19 cellular contexts compared by ENCODE assay signal in genomic region chr7:155192961-155193640, GRCh38.
"Had no signal": no experiment of that assay in that cellular context is flagged by ENCODE, and none has a peak within 500 bp of the region (broad histone marks: within the 10 kb centered on the region; RNA-seq: fewer than 3 reads in every experiment).

No MANE protein-coding gene starts in this region.

- H3K4me3 Mint-ChIP-seq: activated CD4-positive, alpha-beta T cell treated with anti-CD3 and anti-CD28 coated beads, Interleukin-2, amount 10 ng/mL, durations not matched to agents 7 days and 5 days; immature natural killer cell; memory B cell; naive thymus-derived CD4-positive, alpha-beta T cell; stimulated activated memory B cell treated with anti-CD40 and anti-IgM and Interleukin-4, amounts not matched to agents 10 μg/mL and 1 μg/mL and 100 μg/mL, for 72 hours had no signal

- H3K4me1 ChIP-seq: adrenal gland, breast epithelium, testis had no signal

- H3K4me2 ChIP-seq: smooth muscle cell had no signal

- H3K27me3 Mint-ChIP-seq: activated CD4-positive, alpha-beta T cell treated with anti-CD3 and anti-CD28 coated beads, Interleukin-2, amount 10 ng/mL, durations not matched to agents 7 days and 5 days had no signal

- H3K36me3 Mint-ChIP-seq: memory B cell had no signal

- H3K36me3 ChIP-seq: adrenal gland, breast epithelium, esophagus muscularis mucosa, heart right ventricle, right lobe of liver, upper lobe of left lung had no signal

- H3K79me2 ChIP-seq: parathyroid adenoma had no signal

- H3K27ac Mint-ChIP-seq: activated CD4-positive, alpha-beta T cell treated with anti-CD3 and anti-CD28 coated beads, Interleukin-2, amount 10 ng/mL, durations not matched to agents 7 days and 5 days; activated naive CD4-positive, alpha-beta T cell treated with anti-CD3 and anti-CD28 coated beads, Interleukin-2, amount 50 U/mL, for 72 hours; memory B cell; naive thymus-derived CD4-positive, alpha-beta T cell; stimulated activated memory B cell treated with anti-CD40 and anti-IgM and Interleukin-4, amounts not matched to agents 10 μg/mL and 1 μg/mL and 100 μg/mL, for 72 hours had no signal

- H3K27me3 ChIP-seq: breast epithelium, right lobe of liver, testis, upper lobe of left lung had no signal

- H3K9ac ChIP-seq: parathyroid adenoma had no signal

- H2AFZ ChIP-seq: parathyroid adenoma had no signal

- H3K9me3 ChIP-seq: right lobe of liver, testis had no signal

- DNase-seq: activated CD4-positive, alpha-beta T cell treated with anti-CD3 and anti-CD28 coated beads, Interleukin-2, amount 10 ng/mL, durations not matched to agents 7 days and 5 days; activated CD4-positive, CD25-positive, alpha-beta regulatory T cell; cortex of kidney; heart right ventricle; immature natural killer cell; naive thymus-derived CD4-positive, alpha-beta T cell; stimulated activated CD4-positive, alpha-beta T cell treated with anti-CD3 and anti-CD28 coated beads, Interleukin-4, amount 100 ng/mL, for 1 hour; T-helper 9 cell; testis; upper lobe of left lung had no signal

- H3K4me3 ChIP-seq: adrenal gland, breast epithelium, esophagus muscularis mucosa, heart right ventricle, right lobe of liver, smooth muscle cell, testis, upper lobe of left lung had no signal

- ATAC-seq: activated naive CD4-positive, alpha-beta T cell treated with anti-CD3 and anti-CD28 coated beads, Interleukin-2, amount 50 U/mL, for 72 hours; heart right ventricle; naive thymus-derived CD4-positive, alpha-beta T cell; right lobe of liver; stimulated activated memory B cell treated with anti-CD40 and anti-IgM and Interleukin-4, amounts not matched to agents 10 μg/mL and 1 μg/mL and 100 μg/mL, for 72 hours had no signal

- H3K27ac ChIP-seq: adrenal gland, breast epithelium, esophagus muscularis mucosa, heart right ventricle, parathyroid adenoma, right lobe of liver, testis, upper lobe of left lung had no signal
